In the genomic region with DNA sequence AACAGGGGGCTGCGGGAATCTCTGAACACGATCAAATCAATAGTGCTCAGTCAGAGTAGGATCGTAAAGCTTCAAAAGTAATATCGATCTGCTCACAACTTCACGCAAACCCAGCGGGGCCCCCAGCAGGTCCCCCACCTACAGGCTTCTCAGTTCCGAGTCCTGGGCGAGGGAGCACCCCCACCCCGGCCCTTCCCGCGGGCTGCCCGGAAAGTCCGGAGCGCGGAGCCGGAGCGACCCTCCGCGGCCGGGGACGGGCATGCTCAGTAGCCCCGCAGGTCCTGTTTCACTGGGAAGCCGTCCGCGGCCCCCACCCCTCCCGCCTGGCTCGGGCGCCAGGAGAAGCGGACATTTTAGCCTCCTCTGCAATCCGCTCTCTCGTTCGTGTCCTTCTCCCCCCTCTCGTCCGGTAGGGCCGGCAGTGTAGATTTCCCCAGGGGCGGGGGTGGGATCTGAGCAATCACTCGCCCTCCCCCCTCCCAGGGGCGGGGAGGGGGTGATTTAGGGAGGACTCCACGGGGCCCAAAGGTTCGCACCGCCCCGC, we compare ENCODE assay signal across 8 cellular contexts. TPM values are rescaled to one million over a fixed set of nuclear protein-coding genes. Genes with fewer than 3 reads are reported as not detected.
DNase-seq lines count a peak whose midpoint lies in the region; ATAC-seq and TF ChIP-seq lines count a peak whose summit lies in the region.

No MANE protein-coding gene starts in this region.

- intact Hi-C loops in activated CD8-positive, alpha-beta T cell treated with anti-CD3 and anti-CD28 coated beads for 36 hours (cut with micrococcal nuclease), result loop anchor here (5.0 kb wide), 1 partner anchor 133 kb away; no protein-coding TSS in a partner anchor

- ATAC-seq in GM18498 (IDR thresholded peaks at IDR 0.05; ENCODE audit: unreplicated experiment) (peak; percentile 26), HG03439 (IDR thresholded peaks at IDR 0.05; ENCODE audit: unreplicated experiment) (peak; percentile 24), memory B cell (ENCODE audit: low read depth) (no peak)
- ATAC-seq in activated CD8-positive, alpha-beta T cell treated with anti-CD3 and anti-CD28 coated beads for 36 hours, result peak; percentile 10

- peaks cover 18% of the 10 kb centered on the region for H3K4me1 Mint-ChIP-seq in activated CD8-positive, alpha-beta T cell treated with anti-CD3 and anti-CD28 coated beads for 36 hours (ENCODE audit: low read depth)
- peaks cover 13% of the 10 kb centered on the region for H3K4me1 Mint-ChIP-seq in endothelial cell (ENCODE audit: unreplicated experiment)
- H3K4me1 Mint-ChIP-seq in memory B cell, result peaks cover 24% of the 10 kb centered on the region

- POLR2A ChIA-PET in activated CD8-positive, alpha-beta T cell treated with anti-CD3 and anti-CD28 coated beads for 36 hours (lab: Charles Lee), result interaction anchor here (0.6 to 2.9 kb wide), 4 partner anchors 43 to 155 kb away, joined by 3 to 11 read pairs (median 3); no protein-coding TSS in a partner anchor

- CTCF ChIA-PET in activated CD8-positive, alpha-beta T cell treated with anti-CD3 and anti-CD28 coated beads for 36 hours (lab: Charles Lee), result interaction anchor here (2.1 kb wide), 1 partner anchor 39 kb away, joined by 5 read pairs; no protein-coding TSS in a partner anchor

- no peaks in the 10 kb centered on the region for H3K9me3 Mint-ChIP-seq in activated CD8-positive, alpha-beta T cell treated with anti-CD3 and anti-CD28 coated beads for 36 hours
- H3K9me3 Mint-ChIP-seq in endothelial cell (ENCODE audit: unreplicated experiment) (no peaks in the 10 kb centered on the region), memory B cell (no peaks in the 10 kb centered on the region)

- no peak overlapping the region for H3K27ac Mint-ChIP-seq in activated CD8-positive, alpha-beta T cell treated with anti-CD3 and anti-CD28 coated beads for 36 hours
- H3K27ac Mint-ChIP-seq in endothelial cell (ENCODE audit: unreplicated experiment) (no peak overlapping the region), memory B cell (peak overlapping the region; percentile 83)

- DNase-seq in A172 (ENCODE audit: low spot score), result peak; percentile 63
- DNase-seq in NCI-H524 treated with DMSO at 0.1 percent for 48 hours (lab: John Stamatoyannopoulos, UW), result peak; percentile 26
- peak; percentile 56 for DNase-seq in activated CD8-positive, alpha-beta T cell treated with anti-CD3 and anti-CD28 coated beads for 36 hours
- peak; percentile 88 for DNase-seq in endothelial cell (ENCODE audit: low spot score)
- DNase-seq in memory B cell (ENCODE audit: low spot score in 2 of 2), result peak in 1 of 2 donors; percentile 45
- DNase-seq in stimulated activated CD8-positive, alpha-beta memory T cell treated with anti-CD3 and anti-CD28 coated beads, Interleukin-15, amount 100 ng/mL, for 24 hours (ENCODE audit: low read depth), result peak; percentile 20

- peaks cover 49% of the 10 kb centered on the region for H3K27me3 Mint-ChIP-seq in activated CD8-positive, alpha-beta T cell treated with anti-CD3 and anti-CD28 coated beads for 36 hours
- peaks cover 23% of the 10 kb centered on the region for H3K27me3 Mint-ChIP-seq in endothelial cell (ENCODE audit: unreplicated experiment)
- H3K27me3 Mint-ChIP-seq in memory B cell, result peaks cover 25% of the 10 kb centered on the region

- no peak for TF ChIP-seq CTCF in activated CD8-positive, alpha-beta T cell treated with anti-CD3 and anti-CD28 coated beads for 36 hours (IDR thresholded peaks at IDR 0.05)
- TF ChIP-seq CTCF in endothelial cell (IDR thresholded peaks at IDR 0.05; ENCODE audit: unreplicated experiment), result no peak

- no peaks in the 10 kb centered on the region for H3K36me3 Mint-ChIP-seq in activated CD8-positive, alpha-beta T cell treated with anti-CD3 and anti-CD28 coated beads for 36 hours (ENCODE audit: low read depth)
- no peaks in the 10 kb centered on the region for H3K36me3 Mint-ChIP-seq in endothelial cell (ENCODE audit: low read depth, unreplicated experiment)
- no peaks in the 10 kb centered on the region for H3K36me3 Mint-ChIP-seq in memory B cell

- peak overlapping the region; percentile 81 for H3K4me3 Mint-ChIP-seq in activated CD8-positive, alpha-beta T cell treated with anti-CD3 and anti-CD28 coated beads for 36 hours
- H3K4me3 Mint-ChIP-seq in endothelial cell (ENCODE audit: unreplicated experiment) (peak overlapping the region; percentile 86), memory B cell (peak overlapping the region; percentile 95)

RNA-seq across cellular contexts. Expression of a gene that starts 3.3 kb away (rescaled TPM):
- 7.1 and 13.6 TPM in 2 replicates for total RNA-seq in A172 (2014; rRNA removed; shearing (Covaris generic))
- 1 to 10 TPM; 5.9 to 6.7 TPM for total RNA-seq in activated CD8-positive, alpha-beta T cell treated with anti-CD3 and anti-CD28 coated beads for 36 hours
- 17.6 TPM for total RNA-seq in endothelial cell (ENCODE audit: unreplicated experiment)
